Comparison of ENCODE assay signal across 14 cellular contexts in genomic region chr16:68233835-68234187, GRCh38. TPM values are rescaled to one million over a fixed set of nuclear protein-coding genes. Genes with fewer than 3 reads are reported as not detected.
A peak's percentile ranks its signal among the peaks of the same experiment; 100 is the strongest.
DNase-seq lines count a peak whose midpoint lies in the region; ATAC-seq, FAIRE-seq and TF ChIP-seq lines count a peak whose summit lies in the region.
"Had no signal": no experiment of that assay in that cellular context is flagged by ENCODE, and none has a peak within 500 bp of the region (broad histone marks: within the 10 kb centered on the region; RNA-seq: fewer than 3 reads in every experiment).

No MANE protein-coding gene starts in this region.

- peak overlapping the region; percentile 1 for H3K27ac Mint-ChIP-seq in stimulated activated effector memory CD8-positive, alpha-beta T cell treated with anti-CD3 and anti-CD28 coated beads, Interleukin-12 subunit alpha, Interleukin-12 subunit beta, amount 100 ng/mL, for 72 hours

- no peak for FAIRE-seq in K562 (lab: Jason Lieb, UNC)
- no peak for FAIRE-seq in HepG2 (lab: Jason Lieb, UNC)

- TF ChIP-seq POLR2A in HCT116 (IDR thresholded peaks at IDR 0.05; ENCODE audit: borderline replicate concordance, extremely low read depth, insufficient read depth, insufficient read length) (no peak), K562 (conservative IDR thresholded peaks at IDR 0.05) (no peak), HepG2 (IDR thresholded peaks at IDR 0.05; ENCODE audit: insufficient read depth in 1 of 2, low read depth in 2 of 2, low read length in 2 of 2) (no peak)

- H3K79me2 ChIP-seq in HCT116 (ENCODE audit: insufficient read depth, low read length) (peaks cover 43% of the 10 kb centered on the region), K562 (ENCODE audit: control insufficient read depth, insufficient read depth, low read length) (no peaks in the 10 kb centered on the region; the same call in 2 of the 3 replicates), HepG2 (ENCODE audit: insufficient read depth, low read length) (peaks cover 29% of the 10 kb centered on the region)

- H2AFZ ChIP-seq in HCT116 (ENCODE audit: low read depth, low read length, poor library complexity, severe bottlenecking) (no peak overlapping the region), K562 (ENCODE audit: low read depth, low read length) (no peak overlapping the region), HepG2 (ENCODE audit: low read length) (no peak overlapping the region)

- no peaks in the 10 kb centered on the region for H3K9me2 ChIP-seq in HCT116 (ENCODE audit: insufficient read depth)

- in situ Hi-C loops in K562 (cut with MboI) (no loop called here), HepG2 (cut with HindIII; ENCODE audit: extremely low pct_ligation_motif_present, low pct_unique_long_range_greater_than_20kb) (loop anchor here (10.0 kb wide), 1 partner anchor 149 kb away; the partner anchor contains the start of gene NFATC3)

- TF ChIP-seq CTCF in HCT116 (IDR thresholded peaks at IDR 0.05 in 2 of 3, conservative IDR thresholded peaks at IDR 0.05 in 1 of 3; ENCODE audit: borderline replicate concordance in 1 of 3, insufficient read depth in 1 of 3, low read depth in 2 of 3, low read length in 2 of 3) (no peak), K562 (IDR thresholded peaks at IDR 0.05 in 2 of 3, conservative IDR thresholded peaks at IDR 0.05 in 1 of 3; ENCODE audit: insufficient read depth in 2 of 3, low read depth in 1 of 3, low read length in 3 of 3) (no peak), HepG2 (CRISPR knock-in tag; IDR thresholded peaks at IDR 0.05) (no peak)

- H3K27me3 ChIP-seq in HCT116 (ENCODE audit: insufficient read depth, low read length), result no peaks in the 10 kb centered on the region
- no peaks in the 10 kb centered on the region for H3K27me3 ChIP-seq in K562 (ENCODE audit: control insufficient read depth in 2 of 2, insufficient read depth in 2 of 2, low read length in 2 of 2)
- no peaks in the 10 kb centered on the region; a peak in 1 of 5 replicates for H3K27me3 ChIP-seq in HepG2 (ENCODE audit: control insufficient read depth in 1 of 2, insufficient read depth in 2 of 2, low read length in 2 of 2)
- H3K27me3 ChIP-seq: SJSA1 had no signal

- CTCF ChIA-PET in HCT116 (lab: Charles Lee) (interaction anchor here (1.0 kb wide), 1 partner anchor 140 kb away, joined by 5 read pairs; no protein-coding TSS in a partner anchor), K562 (lab: Yijun Ruan, JAX; ENCODE audit: low intra/inter-chr PET ratio) (no interaction called here), HepG2 (lab: Yijun Ruan, JAX; ENCODE audit: low intra/inter-chr PET ratio, low total read pairs) (no interaction called here)

- peak overlapping the region; percentile 56 to 88 for H3K4me3 ChIP-seq in HCT116 (replicated peaks in 1 of 2; ENCODE audit: low read depth in 1 of 2, low read length in 2 of 2)
- no peak overlapping the region for H3K4me3 ChIP-seq in K562
- H3K4me3 ChIP-seq in HepG2 (replicated peaks in 1 of 3; ENCODE audit: insufficient read depth in 1 of 3, low read depth in 2 of 3, low read length in 3 of 3), result peak overlapping the region in 1 of 3 experiments; percentile 94; a peak in 2 of 6 replicates
- H3K4me3 ChIP-seq: psoas muscle, SJSA1 had no signal

- H3K9me3 ChIP-seq in HCT116 (ENCODE audit: control insufficient read depth in 1 of 2, insufficient read depth in 1 of 2, low read depth in 1 of 2, low read length in 2 of 2) (no peaks in the 10 kb centered on the region), K562 (replicated peaks; ENCODE audit: control insufficient read depth, insufficient read depth, low read depth, low read length) (peaks cover 5% of the 10 kb centered on the region), HepG2 (ENCODE audit: low read length) (no peaks in the 10 kb centered on the region)
- H3K9me3 ChIP-seq: psoas muscle, SJSA1 had no signal

- 98% methylated on average over 6 of the region's 8 CpGs for WGBS in K562 (ENCODE audit: insufficient coverage, low coverage, missing lambda C conversion rate)
- WGBS in HepG2 (ENCODE audit: low lambda C conversion rate), result 83% methylated on average over 8 of the region's 8 CpGs

- peak overlapping the region; percentile 86 for H3K27ac ChIP-seq in HCT116 (ENCODE audit: low read depth, low read length)
- H3K27ac ChIP-seq in K562 (ENCODE audit: extremely low read depth, low read depth, low read length), result no peak overlapping the region
- peak overlapping the region; percentile 85 for H3K27ac ChIP-seq in HepG2 (ENCODE audit: extremely low read length, insufficient read depth, low read length)
- H3K27ac ChIP-seq: SJSA1 had no signal

- RAD21 ChIA-PET in HCT116 (lab: Charles Lee; ENCODE audit: low non-redundant PET in 1 of 2, low total read pairs in 2 of 2, uncharacterized antibody in 2 of 2, unreplicated experiment in 2 of 2), result no interaction called here

- H3K9me3 Mint-ChIP-seq in stimulated activated effector memory CD8-positive, alpha-beta T cell treated with anti-CD3 and anti-CD28 coated beads, Interleukin-12 subunit alpha, Interleukin-12 subunit beta, amount 100 ng/mL, for 72 hours, result no peaks in the 10 kb centered on the region
- H3K9me3 Mint-ChIP-seq: activated T-cell treated with anti-CD3 and anti-CD28 coated beads, Interleukin-2, amount 50 U/mL, for 24 hours had no signal

- ATAC-seq in HCT116, result no peak
- no peak for ATAC-seq in K562
- no peak for ATAC-seq in HepG2
- no peak for ATAC-seq in stimulated activated effector memory CD8-positive, alpha-beta T cell treated with anti-CD3 and anti-CD28 coated beads, Interleukin-12 subunit alpha, Interleukin-12 subunit beta, amount 100 ng/mL, for 72 hours
- ATAC-seq in HG03039 (IDR thresholded peaks at IDR 0.05; ENCODE audit: unreplicated experiment), result no peak
- ATAC-seq: psoas muscle had no signal

- intact Hi-C loops in HCT116 (cut with micrococcal nuclease) (loop anchor here (2.0 to 10.0 kb wide), 2 partner anchors 77 to 709 kb away; partner anchors contain the start of genes PRMT7, RIPOR1 and SLC7A6OS), K562 (cut with micrococcal nuclease) (no loop called here), HepG2 (cut with micrococcal nuclease; ENCODE audit: unreplicated experiment) (no loop called here)

- no peak for DNase-seq in HCT116 (ENCODE audit: low read depth, low spot score)
- DNase-seq in K562 (ENCODE audit: extremely low read depth in 1 of 4, low spot score in 3 of 4), result no peak
- DNase-seq in HepG2 (ENCODE audit: low spot score), result no peak
- no peak for DNase-seq in stimulated activated effector memory CD8-positive, alpha-beta T cell treated with anti-CD3 and anti-CD28 coated beads, Interleukin-12 subunit alpha, Interleukin-12 subunit beta, amount 100 ng/mL, for 72 hours (ENCODE audit: low spot score in 2 of 2)
- no peak for DNase-seq in T1000 (lab: John Stamatoyannopoulos, UW)
- DNase-seq in superior temporal gyrus (ENCODE audit: extremely low spot score), result no peak
- DNase-seq in NCI-H82 treated with DMSO at 0.1 percent for 48 hours (lab: John Stamatoyannopoulos, UW; ENCODE audit: unreplicated experiment), result no peak
- DNase-seq: anterior cingulate cortex, glutamatergic neuron, NCI-H1048 had no signal

- peaks cover 38% of the 10 kb centered on the region for H3K4me1 Mint-ChIP-seq in stimulated activated effector memory CD8-positive, alpha-beta T cell treated with anti-CD3 and anti-CD28 coated beads, Interleukin-12 subunit alpha, Interleukin-12 subunit beta, amount 100 ng/mL, for 72 hours

- no peak for TF ChIP-seq EP300 in K562 (IDR thresholded peaks at IDR 0.05; ENCODE audit: low read length)
- no peak for TF ChIP-seq EP300 in HepG2 (IDR thresholded peaks at IDR 0.05; ENCODE audit: low read depth in 2 of 2, low read length in 2 of 2)
- TF ChIP-seq EP300 in HepG2 (CRISPR knock-in tag; IDR thresholded peaks at IDR 0.05; ENCODE audit: borderline replicate concordance), result no peak

- TF ChIP-seq RAD21 in HCT116 (IDR thresholded peaks at IDR 0.05; ENCODE audit: low read depth) (no peak), K562 (CRISPR knock-in tag; conservative IDR thresholded peaks at IDR 0.05 in 1 of 2, IDR thresholded peaks at IDR 0.05 in 1 of 2) (no peak), HepG2 (CRISPR knock-in tag; IDR thresholded peaks at IDR 0.05) (no peak)

- H3K36me3 Mint-ChIP-seq in stimulated activated effector memory CD8-positive, alpha-beta T cell treated with anti-CD3 and anti-CD28 coated beads, Interleukin-12 subunit alpha, Interleukin-12 subunit beta, amount 100 ng/mL, for 72 hours, result peaks cover 52% of the 10 kb centered on the region

- H4K20me1 ChIP-seq in HCT116 (ENCODE audit: insufficient read depth), result peaks cover 4% of the 10 kb centered on the region; the same call in 1 of the 2 replicates
- no peaks in the 10 kb centered on the region; the same call in 1 of the 2 replicates for H4K20me1 ChIP-seq in K562 (replicated peaks; ENCODE audit: control insufficient read depth, insufficient read depth, low read length)
- H4K20me1 ChIP-seq in HepG2 (ENCODE audit: insufficient read depth, low read length), result peaks cover 39% of the 10 kb centered on the region

- peaks cover 18 to 38% of the 10 kb centered on the region in 2 experiments; a peak in 3 of 4 replicates for H3K36me3 ChIP-seq in HCT116 (ENCODE audit: control insufficient read depth in 1 of 2, insufficient read depth in 2 of 2, low read length in 2 of 2)
- H3K36me3 ChIP-seq in K562 (ENCODE audit: control insufficient read depth, insufficient read depth, low read length), result peaks cover 30% of the 10 kb centered on the region; the same call in 2 of the 3 replicates
- peaks cover 33 to 44% of the 10 kb centered on the region in 2 experiments for H3K36me3 ChIP-seq in HepG2 (replicated peaks in 1 of 2; ENCODE audit: control insufficient read depth in 1 of 2, insufficient read depth in 2 of 2, low read length in 2 of 2)

- no TSS peak for BruUV-seq in HCT116 (replicated peaks; lab: Mats Ljungman, UMichigan)
- no TSS peak for BruUV-seq in K562 (replicated peaks; lab: Mats Ljungman, UMichigan)
- no TSS peak for BruUV-seq in HepG2 (replicated peaks; lab: Mats Ljungman, UMichigan)

- H3K4me2 ChIP-seq in HCT116 (ENCODE audit: low read length), result peak overlapping the region; percentile 97
- H3K4me2 ChIP-seq in K562 (ENCODE audit: insufficient read depth, low read length), result no peak overlapping the region
- H3K4me2 ChIP-seq in HepG2 (ENCODE audit: low read depth, low read length), result peak overlapping the region; percentile 99

- H3K4me1 ChIP-seq in HCT116 (ENCODE audit: control insufficient read depth in 1 of 2, insufficient read depth in 2 of 2, low read length in 2 of 2) (peaks cover 29 to 42% of the 10 kb centered on the region in 2 experiments), K562 (replicated peaks in 1 of 2; ENCODE audit: control insufficient read depth in 2 of 2, insufficient read depth in 2 of 2, low read length in 2 of 2) (peaks cover 0 to 19% of the 10 kb centered on the region in 2 experiments; a peak in 1 of 5 replicates), HepG2 (ENCODE audit: insufficient read depth, low read length) (peaks cover 38% of the 10 kb centered on the region)

- POLR2A ChIA-PET in HCT116 (lab: Charles Lee), result no interaction called here
- POLR2A ChIA-PET in K562 (lab: Yijun Ruan, JAX), result interaction anchor here (0.6 to 0.7 kb wide), 2 partner anchors 77 to 1061 kb away, joined by 3 to 4 read pairs; no protein-coding TSS in a partner anchor
- POLR2A ChIA-PET in HepG2 (lab: Yijun Ruan, JAX), result interaction anchor here (0.7 to 5.6 kb wide), 20 partner anchors 10 to 388 kb away, joined by 3 to 100 read pairs (median 5); partner anchors contain the start of genes NFATC3, PLA2G15, PRMT7 and SLC7A6

- no peaks in the 10 kb centered on the region for H3K9me1 ChIP-seq in K562 (ENCODE audit: control insufficient read depth, insufficient read depth, low read length)

- H3K4me3 Mint-ChIP-seq in stimulated activated effector memory CD8-positive, alpha-beta T cell treated with anti-CD3 and anti-CD28 coated beads, Interleukin-12 subunit alpha, Interleukin-12 subunit beta, amount 100 ng/mL, for 72 hours, result no peak overlapping the region
- H3K4me3 Mint-ChIP-seq: activated T-cell treated with anti-CD3 and anti-CD28 coated beads, Interleukin-2, amount 50 U/mL, for 24 hours had no signal

- peak overlapping the region; percentile 98 for H3K9ac ChIP-seq in HCT116 (ENCODE audit: low read length)
- H3K9ac ChIP-seq in K562 (ENCODE audit: insufficient read depth in 1 of 2, low read depth in 2 of 2, low read length in 2 of 2), result no peak overlapping the region
- no peak overlapping the region for H3K9ac ChIP-seq in HepG2 (ENCODE audit: insufficient read depth, low read depth, low read length)

RNA-seq across cellular contexts. Expression of gene ESRP2, which starts 2.1 kb away (rescaled TPM):
- total RNA-seq in HCT116 (2021; ENCODE audit: unreplicated experiment) (42.5 TPM), K562 (2014; rRNA removed) (0.05 TPM in 1 of 2 replicates, not detected in the other), K562 (2014; rRNA removed; fragmentation: Illumina TruSeq; extraction: Trizol) (not detected in 2 replicates), K562 (2015; rRNA removed; fragmentation: Illumina TruSeq; extraction: Trizol) (not detected in 2 replicates), K562 (2021) (0.07 and 0.36 TPM in 2 replicates), HepG2 (2016; rRNA removed; fragmentation: Illumina TruSeq; extraction: Trizol) (17.1 and 21.1 TPM in 2 replicates)
- polyA plus RNA-seq in HCT116 (2012), result 28.7 and 30.5 TPM in 2 replicates
- total RNA-seq in K562 (2011; cell fraction: chromatin; rRNA removed; ENCODE audit: low replicate concordance), result 0.39 TPM in 1 of 2 replicates, not detected in the other
- not detected in 2 replicates for total RNA-seq in K562 (2011; cell fraction: nucleolus; rRNA removed)
- total RNA-seq in K562 (2011; cell fraction: nucleoplasm; rRNA removed), result not detected in 2 replicates
- polyA plus RNA-seq in K562 (2011; rRNA removed) (0.09 TPM in 1 of 2 replicates, not detected in the other), K562 (2014; fragmentation: Illumina TruSeq; extraction: Trizol) (not detected in 2 replicates), K562 (2014; fragmentation: Nextera tagmentation; extraction: Ambion mirVana) (under 1 TPM in 1 of 2 experiments, not detected in 1; 0.15 TPM), K562 (2014; rRNA removed) (not detected in 2 replicates), HepG2 (2011; rRNA removed) (32.4 and 36.3 TPM in 2 replicates)
- polyA plus RNA-seq in K562 (2011; cell fraction: cytosol; rRNA removed), result not detected in 2 replicates
- polyA plus RNA-seq in K562 (2011; cell fraction: nucleus; rRNA removed), result 0.07 TPM in 1 of 2 replicates, not detected in the other
- polyA plus RNA-seq in K562 (2012), result 0.17 and 0.39 TPM in 2 replicates
- polyA minus RNA-seq in K562 (2011; rRNA and poly(A)+ RNA removed), result not detected in 2 replicates
- 1.3 TPM in 1 of 2 replicates, not detected in the other for polyA minus RNA-seq in K562 (2011; cell fraction: cytosol; rRNA and poly(A)+ RNA removed)
- polyA minus RNA-seq in K562 (2011; cell fraction: nucleus; rRNA and poly(A)+ RNA removed), result 0.27 TPM in 1 of 2 replicates, not detected in the other
- 6.8 and 7.6 TPM in 2 replicates for total RNA-seq in HepG2 (2016; cell fraction: cytosol; rRNA removed; fragmentation: Illumina TruSeq; extraction: Trizol; ENCODE audit: low read depth)
- total RNA-seq in HepG2 (2016; cell fraction: insoluble cytoplasmic fraction; rRNA removed; fragmentation: Illumina TruSeq; extraction: Trizol), result 14.0 and 20.2 TPM in 2 replicates
- 8.4 and 9.8 TPM in 2 replicates for total RNA-seq in HepG2 (2016; cell fraction: membrane; rRNA removed; fragmentation: Illumina TruSeq; extraction: Trizol)
- 30.8 and 33.0 TPM in 2 replicates for total RNA-seq in HepG2 (2016; cell fraction: nucleus; rRNA removed; fragmentation: Illumina TruSeq; extraction: Trizol)
- polyA plus RNA-seq in HepG2 (2011; cell fraction: cytosol; rRNA removed), result 15.3 and 21.4 TPM in 2 replicates
- polyA plus RNA-seq in HepG2 (2011; cell fraction: nucleus; rRNA removed), result 149 and 178 TPM in 2 replicates
- 22.9 and 25.0 TPM in 2 replicates for polyA plus RNA-seq in HepG2 (2012)
- 1.9 and 2.0 TPM in 2 replicates for polyA plus RNA-seq in HepG2 (2016; cell fraction: cytosol; fragmentation: Illumina TruSeq; extraction: Trizol; ENCODE audit: low read depth)
- 20.9 and 25.3 TPM in 2 replicates for polyA plus RNA-seq in HepG2 (2016; cell fraction: insoluble cytoplasmic fraction; fragmentation: Illumina TruSeq; extraction: Trizol; ENCODE audit: low read depth)
- 6.3 and 6.7 TPM in 2 replicates for polyA plus RNA-seq in HepG2 (2016; cell fraction: membrane; fragmentation: Illumina TruSeq; extraction: Trizol; ENCODE audit: low read depth)
- polyA plus RNA-seq in HepG2 (2016; cell fraction: nucleus; fragmentation: Illumina TruSeq; extraction: Trizol; ENCODE audit: insufficient read depth, low read depth), result 75.9 and 77.2 TPM in 2 replicates
- 91.8 and 102 TPM in 2 replicates for polyA minus RNA-seq in HepG2 (2011; rRNA and poly(A)+ RNA removed; ENCODE audit: low replicate concordance)
- polyA minus RNA-seq in HepG2 (2011; cell fraction: cytosol; rRNA and poly(A)+ RNA removed), result 22.4 and 22.8 TPM in 2 replicates
- 79.8 and 79.9 TPM in 2 replicates for polyA minus RNA-seq in HepG2 (2011; cell fraction: nucleus; rRNA and poly(A)+ RNA removed)
- total RNA-seq: psoas muscle had no signal

RNA-seq across cellular contexts. Expression of gene PLA2G15, which starts 11.4 kb away (rescaled TPM):
- 7.5 TPM for total RNA-seq in HCT116 (2021; ENCODE audit: unreplicated experiment)
- polyA plus RNA-seq in HCT116 (2012), result 7.7 and 8.0 TPM in 2 replicates
- 19.2 and 54.6 TPM in 2 replicates for total RNA-seq in K562 (2011; cell fraction: chromatin; rRNA removed; ENCODE audit: low replicate concordance)
- 35.1 and 45.2 TPM in 2 replicates for total RNA-seq in K562 (2011; cell fraction: nucleolus; rRNA removed)
- 25.2 and 30.1 TPM in 2 replicates for total RNA-seq in K562 (2011; cell fraction: nucleoplasm; rRNA removed)
- total RNA-seq in K562 (2014; rRNA removed), result 7.5 and 8.9 TPM in 2 replicates
- total RNA-seq in K562 (2014; rRNA removed; fragmentation: Illumina TruSeq; extraction: Trizol), result 3.1 and 4.6 TPM in 2 replicates
- 4.8 and 5.0 TPM in 2 replicates for total RNA-seq in K562 (2015; rRNA removed; fragmentation: Illumina TruSeq; extraction: Trizol)
- total RNA-seq in K562 (2021), result 8.6 and 9.1 TPM in 2 replicates
- polyA plus RNA-seq in K562 (2011; rRNA removed), result 7.6 and 11.8 TPM in 2 replicates
- 8.9 and 16.0 TPM in 2 replicates for polyA plus RNA-seq in K562 (2011; cell fraction: cytosol; rRNA removed)
- 11.9 and 20.4 TPM in 2 replicates for polyA plus RNA-seq in K562 (2011; cell fraction: nucleus; rRNA removed)
- polyA plus RNA-seq in K562 (2012), result 7.1 and 14.4 TPM in 2 replicates
- 4.0 and 5.9 TPM in 2 replicates for polyA plus RNA-seq in K562 (2014; fragmentation: Illumina TruSeq; extraction: Trizol)
- polyA plus RNA-seq in K562 (2014; fragmentation: Nextera tagmentation; extraction: Ambion mirVana), result 1 to 10 TPM in 1 of 2 experiments, under 1 TPM in 1; 0.42 to 1.1 TPM
- 6.1 and 6.6 TPM in 2 replicates for polyA plus RNA-seq in K562 (2014; rRNA removed)
- polyA minus RNA-seq in K562 (2011; rRNA and poly(A)+ RNA removed), result 7.5 and 7.6 TPM in 2 replicates
- polyA minus RNA-seq in K562 (2011; cell fraction: cytosol; rRNA and poly(A)+ RNA removed), result 7.8 and 9.6 TPM in 2 replicates
- polyA minus RNA-seq in K562 (2011; cell fraction: nucleus; rRNA and poly(A)+ RNA removed), result 6.3 and 6.7 TPM in 2 replicates
- total RNA-seq in HepG2 (2016; rRNA removed; fragmentation: Illumina TruSeq; extraction: Trizol), result 9.9 and 14.4 TPM in 2 replicates
- total RNA-seq in HepG2 (2016; cell fraction: cytosol; rRNA removed; fragmentation: Illumina TruSeq; extraction: Trizol; ENCODE audit: low read depth), result 1.6 and 1.9 TPM in 2 replicates
- total RNA-seq in HepG2 (2016; cell fraction: insoluble cytoplasmic fraction; rRNA removed; fragmentation: Illumina TruSeq; extraction: Trizol), result 8.0 and 15.5 TPM in 2 replicates
- 4.8 and 5.1 TPM in 2 replicates for total RNA-seq in HepG2 (2016; cell fraction: membrane; rRNA removed; fragmentation: Illumina TruSeq; extraction: Trizol)
- 16.6 and 20.9 TPM in 2 replicates for total RNA-seq in HepG2 (2016; cell fraction: nucleus; rRNA removed; fragmentation: Illumina TruSeq; extraction: Trizol)
- polyA plus RNA-seq in HepG2 (2011; rRNA removed), result 23.7 and 30.2 TPM in 2 replicates
- polyA plus RNA-seq in HepG2 (2011; cell fraction: cytosol; rRNA removed), result 18.0 and 24.3 TPM in 2 replicates
- polyA plus RNA-seq in HepG2 (2011; cell fraction: nucleus; rRNA removed), result 25.8 and 28.3 TPM in 2 replicates
- 14.5 and 15.3 TPM in 2 replicates for polyA plus RNA-seq in HepG2 (2012)
- polyA plus RNA-seq in HepG2 (2016; cell fraction: cytosol; fragmentation: Illumina TruSeq; extraction: Trizol; ENCODE audit: low read depth), result 1.2 and 1.8 TPM in 2 replicates
- polyA plus RNA-seq in HepG2 (2016; cell fraction: insoluble cytoplasmic fraction; fragmentation: Illumina TruSeq; extraction: Trizol; ENCODE audit: low read depth), result 8.4 and 8.8 TPM in 2 replicates
- polyA plus RNA-seq in HepG2 (2016; cell fraction: membrane; fragmentation: Illumina TruSeq; extraction: Trizol; ENCODE audit: low read depth), result 2.6 and 3.5 TPM in 2 replicates
- 29.5 and 29.9 TPM in 2 replicates for polyA plus RNA-seq in HepG2 (2016; cell fraction: nucleus; fragmentation: Illumina TruSeq; extraction: Trizol; ENCODE audit: insufficient read depth, low read depth)
- 18.7 and 48.3 TPM in 2 replicates for polyA minus RNA-seq in HepG2 (2011; rRNA and poly(A)+ RNA removed; ENCODE audit: low replicate concordance)
- 13.9 and 15.8 TPM in 2 replicates for polyA minus RNA-seq in HepG2 (2011; cell fraction: cytosol; rRNA and poly(A)+ RNA removed)
- polyA minus RNA-seq in HepG2 (2011; cell fraction: nucleus; rRNA and poly(A)+ RNA removed), result 5.9 and 8.5 TPM in 2 replicates

RNA-seq across cellular contexts. Expression of gene SLC7A6, which starts 30.5 kb away (rescaled TPM):
- total RNA-seq in HCT116 (2021; ENCODE audit: unreplicated experiment) (28.5 TPM), K562 (2014; rRNA removed) (18.8 and 26.2 TPM in 2 replicates), K562 (2014; rRNA removed; fragmentation: Illumina TruSeq; extraction: Trizol) (29.8 and 33.6 TPM in 2 replicates), K562 (2015; rRNA removed; fragmentation: Illumina TruSeq; extraction: Trizol) (27.7 and 28.7 TPM in 2 replicates), K562 (2021) (58.0 and 59.8 TPM in 2 replicates), HepG2 (2016; rRNA removed; fragmentation: Illumina TruSeq; extraction: Trizol) (25.4 and 35.8 TPM in 2 replicates)
- polyA plus RNA-seq in HCT116 (2012), result 8.3 and 9.1 TPM in 2 replicates
- total RNA-seq in K562 (2011; cell fraction: chromatin; rRNA removed; ENCODE audit: low replicate concordance), result 281 and 367 TPM in 2 replicates
- total RNA-seq in K562 (2011; cell fraction: nucleolus; rRNA removed), result 181 and 198 TPM in 2 replicates
- total RNA-seq in K562 (2011; cell fraction: nucleoplasm; rRNA removed), result 210 and 290 TPM in 2 replicates
- polyA plus RNA-seq in K562 (2011; rRNA removed) (55.7 and 60.1 TPM in 2 replicates), K562 (2014; fragmentation: Illumina TruSeq; extraction: Trizol) (51.9 and 53.3 TPM in 2 replicates), K562 (2014; fragmentation: Nextera tagmentation; extraction: Ambion mirVana) (10 to 100 TPM; 12.6 to 12.8 TPM), K562 (2014; rRNA removed) (38.6 and 44.6 TPM in 2 replicates), HepG2 (2011; rRNA removed) (67.4 and 70.8 TPM in 2 replicates)
- 63.4 and 107 TPM in 2 replicates for polyA plus RNA-seq in K562 (2011; cell fraction: cytosol; rRNA removed)
- 196 and 243 TPM in 2 replicates for polyA plus RNA-seq in K562 (2011; cell fraction: nucleus; rRNA removed)
- polyA plus RNA-seq in K562 (2012), result 24.5 and 25.3 TPM in 2 replicates
- 73.8 and 89.0 TPM in 2 replicates for polyA minus RNA-seq in K562 (2011; rRNA and poly(A)+ RNA removed)
- 29.8 and 51.2 TPM in 2 replicates for polyA minus RNA-seq in K562 (2011; cell fraction: cytosol; rRNA and poly(A)+ RNA removed)
- polyA minus RNA-seq in K562 (2011; cell fraction: nucleus; rRNA and poly(A)+ RNA removed), result 43.2 and 62.4 TPM in 2 replicates
- 116 and 121 TPM in 2 replicates for total RNA-seq in HepG2 (2016; cell fraction: cytosol; rRNA removed; fragmentation: Illumina TruSeq; extraction: Trizol; ENCODE audit: low read depth)
- 25.1 and 35.3 TPM in 2 replicates for total RNA-seq in HepG2 (2016; cell fraction: insoluble cytoplasmic fraction; rRNA removed; fragmentation: Illumina TruSeq; extraction: Trizol)
- 38.4 and 41.5 TPM in 2 replicates for total RNA-seq in HepG2 (2016; cell fraction: membrane; rRNA removed; fragmentation: Illumina TruSeq; extraction: Trizol)
- total RNA-seq in HepG2 (2016; cell fraction: nucleus; rRNA removed; fragmentation: Illumina TruSeq; extraction: Trizol), result 53.5 and 62.4 TPM in 2 replicates
- polyA plus RNA-seq in HepG2 (2011; cell fraction: cytosol; rRNA removed), result 38.1 and 42.5 TPM in 2 replicates
- 195 and 234 TPM in 2 replicates for polyA plus RNA-seq in HepG2 (2011; cell fraction: nucleus; rRNA removed)
- polyA plus RNA-seq in HepG2 (2012), result 29.8 and 35.6 TPM in 2 replicates
- polyA plus RNA-seq in HepG2 (2016; cell fraction: cytosol; fragmentation: Illumina TruSeq; extraction: Trizol; ENCODE audit: low read depth), result 4.5 and 5.9 TPM in 2 replicates
- 17.5 and 18.7 TPM in 2 replicates for polyA plus RNA-seq in HepG2 (2016; cell fraction: insoluble cytoplasmic fraction; fragmentation: Illumina TruSeq; extraction: Trizol; ENCODE audit: low read depth)
- polyA plus RNA-seq in HepG2 (2016; cell fraction: membrane; fragmentation: Illumina TruSeq; extraction: Trizol; ENCODE audit: low read depth), result 8.7 and 9.5 TPM in 2 replicates
- polyA plus RNA-seq in HepG2 (2016; cell fraction: nucleus; fragmentation: Illumina TruSeq; extraction: Trizol; ENCODE audit: insufficient read depth, low read depth), result 86.8 and 104 TPM in 2 replicates
- polyA minus RNA-seq in HepG2 (2011; rRNA and poly(A)+ RNA removed; ENCODE audit: low replicate concordance), result 346 and 374 TPM in 2 replicates
- polyA minus RNA-seq in HepG2 (2011; cell fraction: cytosol; rRNA and poly(A)+ RNA removed), result 39.3 and 39.6 TPM in 2 replicates
- 114 and 135 TPM in 2 replicates for polyA minus RNA-seq in HepG2 (2011; cell fraction: nucleus; rRNA and poly(A)+ RNA removed)

Comparison
In these comparisons a context has a peak if more than half of its experiments do, and no peak if none do; other contexts are left out.
1. RNA of gene ESRP2, which starts 2.1 kb away (total RNA-seq): 42.5 TPM in HCT116 (single experiment) and 6.8 to 33.0 TPM in HepG2; 0.05 to 0.39 TPM in K562; every median in the first group is over 4 times any median in the second.